Comparison of ENCODE assay signal across 18 cellular contexts in the genomic region with DNA sequence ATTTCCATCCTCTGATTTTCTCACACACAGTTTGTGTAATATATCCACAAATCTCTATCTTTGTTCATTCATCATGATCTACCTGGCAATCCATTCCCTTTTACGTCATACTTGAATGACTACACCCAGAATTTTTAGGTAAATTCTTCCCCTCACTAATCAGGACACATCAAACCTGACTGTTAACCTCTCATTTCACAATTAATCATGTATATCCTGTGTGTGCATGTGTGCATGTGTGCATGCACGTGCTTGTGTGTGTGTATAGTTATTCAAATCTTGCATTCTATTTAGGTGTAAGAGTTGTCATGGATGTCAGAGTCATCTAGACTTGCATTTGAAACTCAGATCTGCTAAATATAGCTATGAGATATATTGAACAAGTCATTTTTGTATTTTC.
DNase-seq lines count a peak whose midpoint lies in the region; FAIRE-seq and TF ChIP-seq lines count a peak whose summit lies in the region.
"Had no signal": no experiment of that assay in that cellular context is flagged by ENCODE, and none has a peak within 500 bp of the region (broad histone marks: within the 10 kb centered on the region; RNA-seq: fewer than 3 reads in every experiment).

No MANE protein-coding gene starts in this region.

- no peak overlapping the region for H2BK5ac ChIP-seq in mesenchymal stem cell (ENCODE audit: low read depth, low read length, poor library complexity, severe bottlenecking)

- no peak overlapping the region for H2BK12ac ChIP-seq in mesenchymal stem cell (ENCODE audit: low read length in 2 of 2)

- no peak overlapping the region for H3K4me3 ChIP-seq in epithelial cell of esophagus (ENCODE audit: low read length)
- H3K4me3 ChIP-seq in mesenchymal stem cell (ENCODE audit: insufficient read depth in 1 of 2, low read depth in 1 of 2, low read length in 2 of 2), result no peak overlapping the region
- H3K4me3 ChIP-seq: HAP-1 had no signal

- H4K91ac ChIP-seq in mesenchymal stem cell (ENCODE audit: low read length), result no peak overlapping the region

- H2AK5ac ChIP-seq in mesenchymal stem cell (ENCODE audit: low read length, severe bottlenecking), result no peak overlapping the region

- peak; percentile 67 for FAIRE-seq in GM12892 (lab: Jason Lieb, UNC)
- peak; percentile 88 for FAIRE-seq in HTR-8/SVneo (lab: Jason Lieb, UNC)
- FAIRE-seq: G401.6, GM18507 had no signal

- TF ChIP-seq POLR2A in GM12892 (IDR thresholded peaks at IDR 0.05; ENCODE audit: low read depth, low read length), result no peak

- no peak overlapping the region for H3K14ac ChIP-seq in mesenchymal stem cell (ENCODE audit: low read length in 2 of 2)

- peak overlapping the region; percentile 6 for H3K27ac ChIP-seq in mesenchymal stem cell (ENCODE audit: low read length, poor library complexity, severe bottlenecking)

- no peak overlapping the region for H3K9ac ChIP-seq in mesenchymal stem cell (ENCODE audit: low read length)

- no peak for DNase-seq in GM12892 (ENCODE audit: insufficient read length)
- no peak for DNase-seq in HTR-8/SVneo (ENCODE audit: insufficient read length, low spot score)
- DNase-seq in epithelial cell of esophagus (ENCODE audit: low read depth), result peak; percentile 8
- DNase-seq in mesenchymal stem cell, result no peak
- DNase-seq in SKM-1 treated with dmso at 0.1 percent for 144 hours (lab: John Stamatoyannopoulos, UW; ENCODE audit: unreplicated experiment), result no peak
- DNase-seq in hepatic stellate cell (ENCODE audit: low spot score), result no peak
- no peak for DNase-seq in amygdala (lab: John Stamatoyannopoulos, UW)
- DNase-seq in NAMALWA (ENCODE audit: low spot score), result no peak
- DNase-seq: C1 segment of cervical spinal cord; Calu3; CD4-positive, alpha-beta memory T cell; COR-L47; DMS153; DND-41; GOT3 had no signal

- 100% methylated on average over 2 of the region's 2 CpGs for whole genome bisulfite sequencing in mesenchymal stem cell

- H3K4ac ChIP-seq in mesenchymal stem cell (ENCODE audit: low read depth in 1 of 2, low read length in 2 of 2), result no peak overlapping the region

- no peak overlapping the region for H2BK120ac ChIP-seq in mesenchymal stem cell (ENCODE audit: low read depth, low read length)

- no peak overlapping the region for H2BK15ac ChIP-seq in mesenchymal stem cell (ENCODE audit: low read depth, poor library complexity, severe bottlenecking)

- H3K23ac ChIP-seq in mesenchymal stem cell (ENCODE audit: low read length in 2 of 2), result no peak overlapping the region

- H2AFZ ChIP-seq in mesenchymal stem cell (ENCODE audit: low read depth, low read length), result no peak overlapping the region

- peaks cover 5% of the 10 kb centered on the region for H3K4me1 ChIP-seq in mesenchymal stem cell (ENCODE audit: control insufficient read depth, insufficient read depth, low read depth, low read length)
- H3K4me1 ChIP-seq: HAP-1 had no signal

- H4K8ac ChIP-seq in mesenchymal stem cell (ENCODE audit: low read length), result no peak overlapping the region

- H3K27me3 ChIP-seq in mesenchymal stem cell (ENCODE audit: control insufficient read depth in 1 of 2, insufficient read depth in 1 of 2, low read length in 2 of 2), result no peaks in the 10 kb centered on the region

- no peaks in the 10 kb centered on the region for H3K9me3 ChIP-seq in mesenchymal stem cell (ENCODE audit: control insufficient read depth, low read length)
- H3K9me3 ChIP-seq: HAP-1 had no signal

- TF ChIP-seq CTCF in epithelial cell of esophagus (IDR thresholded peaks at IDR 0.05; ENCODE audit: insufficient read depth, low read depth, low read length, missing control alignments), result no peak

- H3K18ac ChIP-seq in mesenchymal stem cell (ENCODE audit: low read depth in 1 of 2, low read length in 2 of 2), result no peak overlapping the region

- no peaks in the 10 kb centered on the region for H3K79me1 ChIP-seq in mesenchymal stem cell (replicated peaks; ENCODE audit: low read length, poor library complexity, severe bottlenecking)

- no peak overlapping the region for H3K4me2 ChIP-seq in mesenchymal stem cell (ENCODE audit: low read length, poor library complexity, severe bottlenecking)

- H3K36me3 ChIP-seq in mesenchymal stem cell (ENCODE audit: control insufficient read depth in 1 of 2, insufficient read depth in 2 of 2, low read depth in 1 of 2, low read length in 2 of 2), result no peaks in the 10 kb centered on the region
- H3K36me3 ChIP-seq: HAP-1 had no signal
